ENCODE assay signal across 10 cellular contexts in the genomic region with DNA sequence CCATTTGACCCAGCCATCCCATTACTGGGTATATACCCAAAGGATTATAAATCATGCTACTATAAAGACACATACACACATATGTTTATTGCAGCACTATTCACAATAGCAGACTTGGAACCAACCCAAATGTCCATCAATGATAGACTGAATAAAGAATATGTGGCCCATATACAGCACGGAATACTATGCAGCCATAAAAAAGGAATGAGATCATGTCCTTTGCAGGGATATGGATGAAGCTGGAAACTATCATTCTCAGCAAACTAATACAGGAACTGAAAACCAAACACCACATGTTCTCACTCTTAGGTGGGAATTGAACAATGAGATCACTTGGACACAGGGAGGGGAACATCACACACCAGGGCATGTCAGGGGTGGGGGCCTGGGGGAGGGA. TPM values are rescaled to one million over a fixed set of nuclear protein-coding genes. Genes with fewer than 3 reads are reported as not detected.
"Had no signal": no experiment of that assay in that cellular context is flagged by ENCODE, and none has a peak within 500 bp of the region (broad histone marks: within the 10 kb centered on the region; RNA-seq: fewer than 3 reads in every experiment).

No MANE protein-coding gene starts in this region.

RNA-seq across cellular contexts. Expression of gene SYT13, which starts 36.8 kb away (rescaled TPM):
- total RNA-seq: activated naive CD4-positive, alpha-beta T cell treated with anti-CD3 and anti-CD28 coated beads for 36 hours; activated naive CD4-positive, alpha-beta T cell treated with anti-CD3 and anti-CD28 coated beads, Interleukin-2, amount 50 U/mL, for 72 hours; activated naive CD8-positive, alpha-beta T cell treated with anti-CD3 and anti-CD28 coated beads for 36 hours; activated naive CD8-positive, alpha-beta T cell treated with anti-CD3 and anti-CD28 coated beads, Interleukin-2, amount 10 ng/mL, durations not matched to agents 7 days and 5 days; activated T-cell treated with anti-CD3 and anti-CD28 coated beads, Interleukin-2, amount 50 U/mL, for 72 hours; activated T-helper 1 cell treated with anti-CD3 and anti-CD28 coated beads, Interleukin-12 subunit alpha, Interleukin-12 subunit beta, Interleukin-2, Interleukin-4 antibody, amounts not matched to agents 30 ng/mL and 10 ng/mL and 1 ng/mL, durations not matched to agents 14 hours and 24 hours and 36 hours; activated T-helper 17 cell treated with anti-CD3 and anti-CD28 coated beads, Interleukin-2, amount 50 U/mL, for 72 hours; activated T-helper 2 cell treated with anti-CD3 and anti-CD28 coated beads, Interferon-gamma antibody, Interleukin-2, Interleukin-4, amounts not matched to agents 10 μg/mL and 5 μg/mL and 100 μg/mL, durations not matched to agents 14 hours and 24 hours and 36 hours; ascending aorta; bronchial epithelial cell had no signal
